ENCODE assay signal across 1 cellular context in the genomic region with DNA sequence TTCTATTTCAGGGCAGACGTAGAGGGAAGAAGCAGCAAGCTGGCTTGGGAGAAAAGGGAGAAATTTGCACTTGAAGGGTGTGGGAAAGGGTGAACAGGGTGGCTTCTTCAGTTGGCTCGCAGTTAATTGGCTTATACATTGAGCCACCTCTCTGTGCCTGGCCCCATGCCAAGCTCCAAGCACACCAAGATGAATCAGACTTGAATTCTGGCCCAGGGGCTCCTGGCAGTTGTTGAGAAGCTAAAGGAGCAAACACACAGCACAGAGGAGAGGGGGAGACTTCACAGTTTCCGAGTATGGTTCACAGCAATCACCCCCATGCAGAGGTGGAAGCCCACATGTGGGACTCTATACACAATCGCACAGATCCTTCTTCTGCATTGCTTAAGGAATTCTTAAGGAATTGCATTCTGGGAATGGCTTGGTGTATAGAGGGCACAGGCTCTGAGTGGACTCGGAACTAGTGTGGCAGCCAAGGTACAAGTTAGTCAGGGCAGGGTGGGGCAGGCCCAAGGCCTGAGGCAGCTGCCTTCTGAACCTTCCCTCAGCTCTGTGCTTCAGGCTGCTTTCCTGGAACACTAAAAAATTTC.
TF ChIP-seq lines count a peak whose summit lies in the region.

No MANE protein-coding gene starts in this region.

TF ChIP-seq in GM12878, 131 proteins besides CTCF, POLR2A, EP300 and RAD21:
- TF ChIP-seq, protein P1, sequence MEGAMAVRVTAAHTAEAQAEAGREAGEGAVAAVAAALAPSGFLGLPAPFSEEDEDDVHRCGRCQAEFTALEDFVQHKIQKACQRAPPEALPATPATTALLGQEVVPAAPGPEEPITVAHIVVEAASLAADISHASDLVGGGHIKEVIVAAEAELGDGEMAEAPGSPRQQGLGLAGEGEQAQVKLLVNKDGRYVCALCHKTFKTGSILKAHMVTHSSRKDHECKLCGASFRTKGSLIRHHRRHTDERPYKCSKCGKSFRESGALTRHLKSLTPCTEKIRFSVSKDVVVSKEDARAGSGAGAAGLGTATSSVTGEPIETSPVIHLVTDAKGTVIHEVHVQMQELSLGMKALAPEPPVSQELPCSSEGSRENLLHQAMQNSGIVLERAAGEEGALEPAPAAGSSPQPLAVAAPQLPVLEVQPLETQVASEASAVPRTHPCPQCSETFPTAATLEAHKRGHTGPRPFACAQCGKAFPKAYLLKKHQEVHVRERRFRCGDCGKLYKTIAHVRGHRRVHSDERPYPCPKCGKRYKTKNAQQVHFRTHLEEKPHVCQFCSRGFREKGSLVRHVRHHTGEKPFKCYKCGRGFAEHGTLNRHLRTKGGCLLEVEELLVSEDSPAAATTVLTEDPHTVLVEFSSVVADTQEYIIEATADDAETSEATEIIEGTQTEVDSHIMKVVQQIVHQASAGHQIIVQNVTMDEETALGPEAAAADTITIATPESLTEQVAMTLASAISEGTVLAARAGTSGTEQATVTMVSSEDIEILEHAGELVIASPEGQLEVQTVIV (IDR thresholded peaks at IDR 0.05; ENCODE audit: borderline replicate concordance, partially characterized antibody), result no peak
- TF ChIP-seq CBX5 (IDR thresholded peaks at IDR 0.05; ENCODE audit: low read depth) (no peak), SMAD1 (IDR thresholded peaks at IDR 0.05; ENCODE audit: low read depth, partially characterized antibody) (peak; percentile 93), NBN (IDR thresholded peaks at IDR 0.05) (0 out of 2 replicates have a peak, but pooled peaks have one; percentile 16), IKZF1 (conservative IDR thresholded peaks at IDR 0.05) (no peak; the same call in 1 of the 2 replicates), HDGF (IDR thresholded peaks at IDR 0.05) (no peak), BRCA1 (IDR thresholded peaks at IDR 0.05; ENCODE audit: low read depth, low read length) (no peak), RUNX3 (IDR thresholded peaks at IDR 0.05; ENCODE audit: low read length) (0 out of 2 replicates have a peak, but pooled peaks have one; percentile 5), BCL11A (IDR thresholded peaks at IDR 0.05; ENCODE audit: low read depth, low read length) (no peak)
- TF ChIP-seq, protein P2, sequence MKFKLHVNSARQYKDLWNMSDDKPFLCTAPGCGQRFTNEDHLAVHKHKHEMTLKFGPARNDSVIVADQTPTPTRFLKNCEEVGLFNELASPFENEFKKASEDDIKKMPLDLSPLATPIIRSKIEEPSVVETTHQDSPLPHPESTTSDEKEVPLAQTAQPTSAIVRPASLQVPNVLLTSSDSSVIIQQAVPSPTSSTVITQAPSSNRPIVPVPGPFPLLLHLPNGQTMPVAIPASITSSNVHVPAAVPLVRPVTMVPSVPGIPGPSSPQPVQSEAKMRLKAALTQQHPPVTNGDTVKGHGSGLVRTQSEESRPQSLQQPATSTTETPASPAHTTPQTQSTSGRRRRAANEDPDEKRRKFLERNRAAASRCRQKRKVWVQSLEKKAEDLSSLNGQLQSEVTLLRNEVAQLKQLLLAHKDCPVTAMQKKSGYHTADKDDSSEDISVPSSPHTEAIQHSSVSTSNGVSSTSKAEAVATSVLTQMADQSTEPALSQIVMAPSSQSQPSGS (IDR thresholded peaks at IDR 0.05; ENCODE audit: low read length), result no peak
- TF ChIP-seq, protein P3, sequence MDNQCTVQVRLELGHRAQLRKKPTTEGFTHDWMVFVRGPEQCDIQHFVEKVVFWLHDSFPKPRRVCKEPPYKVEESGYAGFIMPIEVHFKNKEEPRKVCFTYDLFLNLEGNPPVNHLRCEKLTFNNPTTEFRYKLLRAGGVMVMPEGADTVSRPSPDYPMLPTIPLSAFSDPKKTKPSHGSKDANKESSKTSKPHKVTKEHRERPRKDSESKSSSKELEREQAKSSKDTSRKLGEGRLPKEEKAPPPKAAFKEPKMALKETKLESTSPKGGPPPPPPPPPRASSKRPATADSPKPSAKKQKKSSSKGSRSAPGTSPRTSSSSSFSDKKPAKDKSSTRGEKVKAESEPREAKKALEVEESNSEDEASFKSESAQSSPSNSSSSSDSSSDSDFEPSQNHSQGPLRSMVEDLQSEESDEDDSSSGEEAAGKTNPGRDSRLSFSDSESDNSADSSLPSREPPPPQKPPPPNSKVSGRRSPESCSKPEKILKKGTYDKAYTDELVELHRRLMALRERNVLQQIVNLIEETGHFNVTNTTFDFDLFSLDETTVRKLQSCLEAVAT (IDR thresholded peaks at IDR 0.05), result 0 out of 2 replicates have a peak, but pooled peaks have one; percentile 35
- TF ChIP-seq, protein P4, sequence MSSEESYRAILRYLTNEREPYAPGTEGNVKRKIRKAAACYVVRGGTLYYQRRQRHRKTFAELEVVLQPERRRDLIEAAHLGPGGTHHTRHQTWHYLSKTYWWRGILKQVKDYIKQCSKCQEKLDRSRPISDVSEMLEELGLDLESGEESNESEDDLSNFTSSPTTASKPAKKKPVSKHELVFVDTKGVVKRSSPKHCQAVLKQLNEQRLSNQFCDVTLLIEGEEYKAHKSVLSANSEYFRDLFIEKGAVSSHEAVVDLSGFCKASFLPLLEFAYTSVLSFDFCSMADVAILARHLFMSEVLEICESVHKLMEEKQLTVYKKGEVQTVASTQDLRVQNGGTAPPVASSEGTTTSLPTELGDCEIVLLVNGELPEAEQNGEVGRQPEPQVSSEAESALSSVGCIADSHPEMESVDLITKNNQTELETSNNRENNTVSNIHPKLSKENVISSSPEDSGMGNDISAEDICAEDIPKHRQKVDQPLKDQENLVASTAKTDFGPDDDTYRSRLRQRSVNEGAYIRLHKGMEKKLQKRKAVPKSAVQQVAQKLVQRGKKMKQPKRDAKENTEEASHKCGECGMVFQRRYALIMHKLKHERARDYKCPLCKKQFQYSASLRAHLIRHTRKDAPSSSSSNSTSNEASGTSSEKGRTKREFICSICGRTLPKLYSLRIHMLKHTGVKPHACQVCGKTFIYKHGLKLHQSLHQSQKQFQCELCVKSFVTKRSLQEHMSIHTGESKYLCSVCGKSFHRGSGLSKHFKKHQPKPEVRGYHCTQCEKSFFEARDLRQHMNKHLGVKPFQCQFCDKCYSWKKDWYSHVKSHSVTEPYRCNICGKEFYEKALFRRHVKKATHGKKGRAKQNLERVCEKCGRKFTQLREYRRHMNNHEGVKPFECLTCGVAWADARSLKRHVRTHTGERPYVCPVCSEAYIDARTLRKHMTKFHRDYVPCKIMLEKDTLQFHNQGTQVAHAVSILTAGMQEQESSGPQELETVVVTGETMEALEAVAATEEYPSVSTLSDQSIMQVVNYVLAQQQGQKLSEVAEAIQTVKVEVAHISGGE (CRISPR knock-in tag; IDR thresholded peaks at IDR 0.05), result no peak
